Comparison of ENCODE assay signal across 36 cellular contexts in genomic region chr11:66263785-66264184, GRCh38. TPM values are rescaled to one million over a fixed set of nuclear protein-coding genes. Genes with fewer than 3 reads are reported as not detected.
"Had no signal": no experiment of that assay in that cellular context is flagged by ENCODE, and none has a peak within 500 bp of the region (broad histone marks: within the 10 kb centered on the region; RNA-seq: fewer than 3 reads in every experiment).

No MANE protein-coding gene starts in this region.

- H3K9me3 Mint-ChIP-seq: activated B cell treated with CpG ODN at 0.5 μM for 24 hours; activated CD4-positive, alpha-beta memory T cell treated with anti-CD3 and anti-CD28 coated beads, Interleukin-2, amount 10 ng/mL, durations not matched to agents 7 days and 5 days; activated CD4-positive, alpha-beta T cell treated with anti-CD3 and anti-CD28 coated beads, Interleukin-2, amount 10 ng/mL, durations not matched to agents 7 days and 5 days; activated naive CD4-positive, alpha-beta T cell treated with anti-CD3 and anti-CD28 coated beads, Interleukin-2, amount 10 ng/mL, durations not matched to agents 7 days and 5 days; activated naive CD4-positive, alpha-beta T cell treated with anti-CD3 and anti-CD28 coated beads, Interleukin-2, amount 50 U/mL, for 24 hours; activated naive CD8-positive, alpha-beta T cell treated with anti-CD3 and anti-CD28 coated beads, Interleukin-2, amount 10 ng/mL, durations not matched to agents 7 days and 5 days; activated naive CD8-positive, alpha-beta T cell treated with anti-CD3 and anti-CD28 coated beads, Interleukin-2, amount 50 U/mL, for 24 hours; activated T-cell treated with anti-CD3 and anti-CD28 coated beads, Interleukin-2, amount 50 U/mL, for 24 hours; activated T-helper 2 cell treated with anti-CD3 and anti-CD28 coated beads, Interferon-gamma antibody, Interleukin-2, Interleukin-4, amounts not matched to agents 10 μg/mL and 5 μg/mL and 100 μg/mL, durations not matched to agents 14 hours and 24 hours and 36 hours; central memory CD8-positive, alpha-beta T cell; T-helper 1 cell treated with Interleukin-12 subunit alpha and Interleukin-12 subunit beta and Interleukin-4 antibody, amounts not matched to agents 30 μg/mL and 1 μg/mL, for 36 hours; T-helper 2 cell treated with Interferon-gamma antibody and Interleukin-4, amounts not matched to agents 5 μg/mL and 100 μg/mL, for 36 hours had no signal

- H3K36me3 ChIP-seq: cardiac muscle cell had no signal

- H3K27ac Mint-ChIP-seq: activated B cell treated with CpG ODN at 0.5 μM for 24 hours; activated CD4-positive, alpha-beta memory T cell treated with anti-CD3 and anti-CD28 coated beads, Interleukin-2, amount 10 ng/mL, durations not matched to agents 7 days and 5 days; activated CD4-positive, alpha-beta T cell treated with anti-CD3 and anti-CD28 coated beads, Interleukin-2, amount 10 ng/mL, durations not matched to agents 7 days and 5 days; activated CD8-positive, alpha-beta memory T cell treated with anti-CD3 and anti-CD28 coated beads, Interleukin-2, amount 10 ng/mL, durations not matched to agents 7 days and 5 days; activated naive CD4-positive, alpha-beta T cell treated with anti-CD3 and anti-CD28 coated beads, Interleukin-2, amount 10 ng/mL, durations not matched to agents 7 days and 5 days; activated naive CD4-positive, alpha-beta T cell treated with anti-CD3 and anti-CD28 coated beads, Interleukin-2, amount 50 U/mL, for 24 hours; activated naive CD8-positive, alpha-beta T cell; activated naive CD8-positive, alpha-beta T cell treated with anti-CD3 and anti-CD28 coated beads, Interleukin-2, amount 50 U/mL, for 24 hours; activated T-cell treated with anti-CD3 and anti-CD28 coated beads, Interleukin-2, amount 50 U/mL, for 24 hours; activated T-helper 2 cell treated with anti-CD3 and anti-CD28 coated beads, Interferon-gamma antibody, Interleukin-2, Interleukin-4, amounts not matched to agents 10 μg/mL and 5 μg/mL and 100 μg/mL, durations not matched to agents 14 hours and 24 hours and 36 hours; T-helper 1 cell treated with Interleukin-12 subunit alpha and Interleukin-12 subunit beta and Interleukin-4 antibody, amounts not matched to agents 30 μg/mL and 1 μg/mL, for 36 hours; T-helper 2 cell treated with Interferon-gamma antibody and Interleukin-4, amounts not matched to agents 5 μg/mL and 100 μg/mL, for 36 hours had no signal

- FAIRE-seq: bronchial epithelial cell, TTC549 had no signal

- H3K9me3 ChIP-seq: ascending aorta had no signal

- H3K27ac ChIP-seq: ascending aorta, cardiac muscle cell, VCaP had no signal

- H3K27me3 ChIP-seq: ascending aorta, cardiac muscle cell had no signal

- H3K4me3 Mint-ChIP-seq: activated B cell treated with CpG ODN at 0.5 μM for 24 hours; activated CD4-positive, alpha-beta memory T cell treated with anti-CD3 and anti-CD28 coated beads, Interleukin-2, amount 10 ng/mL, durations not matched to agents 7 days and 5 days; activated CD4-positive, alpha-beta T cell treated with anti-CD3 and anti-CD28 coated beads, Interleukin-2, amount 10 ng/mL, durations not matched to agents 7 days and 5 days; activated CD8-positive, alpha-beta memory T cell treated with anti-CD3 and anti-CD28 coated beads, Interleukin-2, amount 10 ng/mL, durations not matched to agents 7 days and 5 days; activated CD8-positive, alpha-beta T cell treated with anti-CD3 and anti-CD28 coated beads, Interleukin-2, amount 10 ng/mL, durations not matched to agents 7 days and 5 days; activated naive CD4-positive, alpha-beta T cell treated with anti-CD3 and anti-CD28 coated beads, Interleukin-2, amount 10 ng/mL, durations not matched to agents 7 days and 5 days; activated naive CD4-positive, alpha-beta T cell treated with anti-CD3 and anti-CD28 coated beads, Interleukin-2, amount 50 U/mL, for 24 hours; activated naive CD8-positive, alpha-beta T cell; activated naive CD8-positive, alpha-beta T cell treated with anti-CD3 and anti-CD28 coated beads, Interleukin-2, amount 10 ng/mL, durations not matched to agents 7 days and 5 days; activated naive CD8-positive, alpha-beta T cell treated with anti-CD3 and anti-CD28 coated beads, Interleukin-2, amount 50 U/mL, for 24 hours; activated T-cell treated with anti-CD3 and anti-CD28 coated beads, Interleukin-2, amount 50 U/mL, for 24 hours; brain; central memory CD8-positive, alpha-beta T cell; T-helper 1 cell treated with Interleukin-12 subunit alpha and Interleukin-12 subunit beta and Interleukin-4 antibody, amounts not matched to agents 30 μg/mL and 1 μg/mL, for 36 hours; T-helper 2 cell treated with Interferon-gamma antibody and Interleukin-4, amounts not matched to agents 5 μg/mL and 100 μg/mL, for 36 hours had no signal

- ATAC-seq: activated CD8-positive, alpha-beta memory T cell treated with anti-CD3 and anti-CD28 coated beads, Interleukin-2, amount 10 ng/mL, durations not matched to agents 7 days and 5 days; activated CD8-positive, alpha-beta T cell treated with anti-CD3 and anti-CD28 coated beads, Interleukin-2, amount 10 ng/mL, durations not matched to agents 7 days and 5 days; activated naive CD8-positive, alpha-beta T cell treated with anti-CD3 and anti-CD28 coated beads, Interleukin-2, amount 50 U/mL, for 24 hours had no signal

- DNase-seq: activated B cell treated with CpG ODN at 0.5 μM for 24 hours; activated CD4-positive, alpha-beta memory T cell treated with anti-CD3 and anti-CD28 coated beads, Interleukin-2, amount 10 ng/mL, durations not matched to agents 7 days and 5 days; activated CD4-positive, alpha-beta T cell treated with anti-CD3 and anti-CD28 coated beads for 4 hours; activated CD4-positive, alpha-beta T cell treated with anti-CD3 and anti-CD28 coated beads, Interleukin-2, amount 10 ng/mL, durations not matched to agents 7 days and 5 days; activated CD4-positive, alpha-beta T cell treated with anti-CD3 and anti-CD28 coated beads, Interleukin-2, amount 50 U/mL, for 48 hours; activated CD4-positive, CD25-positive, alpha-beta regulatory T cell treated with anti-CD3 and anti-CD28 coated beads, Interleukin-2, amount 50 U/mL, for 72 hours; activated CD8-positive, alpha-beta memory T cell treated with anti-CD3 and anti-CD28 coated beads for 24 hours; activated CD8-positive, alpha-beta memory T cell treated with anti-CD3 and anti-CD28 coated beads, Interleukin-2, amount 10 ng/mL, durations not matched to agents 7 days and 5 days; activated CD8-positive, alpha-beta memory T cell treated with anti-CD3 and anti-CD28 coated beads, Interleukin-2, amount 50 U/mL, for 48 hours; activated CD8-positive, alpha-beta T cell treated with anti-CD3 and anti-CD28 coated beads, Interleukin-2, amount 10 ng/mL, durations not matched to agents 7 days and 5 days; activated effector memory CD4-positive, alpha-beta T cell treated with Interleukin-2 at 50 U/mL for 16 hours; activated gamma-delta T cell; activated naive CD4-positive, alpha-beta T cell treated with anti-CD3 and anti-CD28 coated beads, Interleukin-2, amount 10 ng/mL, durations not matched to agents 7 days and 5 days; activated naive CD4-positive, alpha-beta T cell treated with Interleukin-2 at 50 U/mL for 16 hours; activated naive CD8-positive, alpha-beta T cell treated with anti-CD3 and anti-CD28 coated beads, Interleukin-2, amount 10 ng/mL, durations not matched to agents 7 days and 5 days; activated naive CD8-positive, alpha-beta T cell treated with anti-CD3 and anti-CD28 coated beads, Interleukin-2, amount 50 U/mL, for 24 hours; activated T-cell treated with anti-CD3 and anti-CD28 coated beads, Interleukin-2, amount 50 U/mL, for 24 hours; activated T-cell treated with anti-CD3 and anti-CD28 coated beads, Interleukin-2, amount 50 U/mL, for 48 hours; amygdala; anterior cingulate cortex; caudate nucleus; cerebellar nuclear complex; T-helper 2 cell; T-helper 9 cell had no signal

- H3K27me3 Mint-ChIP-seq: activated B cell treated with CpG ODN at 0.5 μM for 24 hours; activated CD4-positive, alpha-beta memory T cell treated with anti-CD3 and anti-CD28 coated beads, Interleukin-2, amount 10 ng/mL, durations not matched to agents 7 days and 5 days; activated CD4-positive, alpha-beta T cell treated with anti-CD3 and anti-CD28 coated beads, Interleukin-2, amount 10 ng/mL, durations not matched to agents 7 days and 5 days; activated CD8-positive, alpha-beta memory T cell treated with anti-CD3 and anti-CD28 coated beads, Interleukin-2, amount 10 ng/mL, durations not matched to agents 7 days and 5 days; activated naive CD4-positive, alpha-beta T cell treated with anti-CD3 and anti-CD28 coated beads, Interleukin-2, amount 10 ng/mL, durations not matched to agents 7 days and 5 days; activated naive CD4-positive, alpha-beta T cell treated with anti-CD3 and anti-CD28 coated beads, Interleukin-2, amount 50 U/mL, for 24 hours; activated naive CD8-positive, alpha-beta T cell; activated naive CD8-positive, alpha-beta T cell treated with anti-CD3 and anti-CD28 coated beads, Interleukin-2, amount 10 ng/mL, durations not matched to agents 7 days and 5 days; activated T-cell treated with anti-CD3 and anti-CD28 coated beads, Interleukin-2, amount 50 U/mL, for 24 hours; central memory CD8-positive, alpha-beta T cell had no signal

- H3K4me3 ChIP-seq: ascending aorta, cardiac muscle cell had no signal

RNA-seq across cellular contexts. Expression of gene CNIH2, which starts 14.2 kb away (rescaled TPM):
- total RNA-seq: ascending aorta, bronchial epithelial cell had no signal

RNA-seq across cellular contexts. Expression of gene TMEM151A, which starts 27.9 kb away (rescaled TPM):
- total RNA-seq: activated B cell treated with CpG ODN at 0.5 μM for 24 hours; activated CD4-positive, alpha-beta memory T cell treated with anti-CD3 and anti-CD28 coated beads, Interleukin-2, amount 10 ng/mL, durations not matched to agents 7 days and 5 days; activated CD4-positive, alpha-beta T cell treated with anti-CD3 and anti-CD28 coated beads, Interleukin-2, amount 10 ng/mL, durations not matched to agents 7 days and 5 days; activated CD8-positive, alpha-beta memory T cell treated with anti-CD3 and anti-CD28 coated beads, Interleukin-2, amount 10 ng/mL, durations not matched to agents 7 days and 5 days; activated CD8-positive, alpha-beta T cell treated with anti-CD3 and anti-CD28 coated beads, Interleukin-2, amount 10 ng/mL, durations not matched to agents 7 days and 5 days; activated naive CD8-positive, alpha-beta T cell treated with anti-CD3 and anti-CD28 coated beads, Interleukin-2, amount 10 ng/mL, durations not matched to agents 7 days and 5 days; activated T-helper 2 cell treated with anti-CD3 and anti-CD28 coated beads, Interferon-gamma antibody, Interleukin-2, Interleukin-4, amounts not matched to agents 10 μg/mL and 5 μg/mL and 100 μg/mL, durations not matched to agents 14 hours and 24 hours and 36 hours; bronchial epithelial cell had no signal
